ENCODE assay signal across 13 cellular contexts in genomic region chr7:92612501-92612900, GRCh38. TPM values are rescaled to one million over a fixed set of nuclear protein-coding genes. Genes with fewer than 3 reads are reported as not detected.
DNase-seq lines count a peak whose midpoint lies in the region; TF ChIP-seq lines count a peak whose summit lies in the region.
"Had no signal": no experiment of that assay in that cellular context is flagged by ENCODE, and none has a peak within 500 bp of the region (broad histone marks: within the 10 kb centered on the region; RNA-seq: fewer than 3 reads in every experiment).

No MANE protein-coding gene starts in this region.

- H3K9ac ChIP-seq in adipocyte (ENCODE audit: low read length), result peak overlapping the region; percentile 72

- H3K4me3 ChIP-seq in AG09309 (ENCODE audit: control insufficient read depth, low read depth, low read length), result no peak overlapping the region
- peak overlapping the region; percentile 56 for H3K4me3 ChIP-seq in adipocyte (ENCODE audit: low read length)
- H3K4me3 ChIP-seq: heart left ventricle had no signal

- no peaks in the 10 kb centered on the region for H3K9me3 ChIP-seq in adipocyte (ENCODE audit: control insufficient read depth, low read length)
- H3K9me3 ChIP-seq: heart left ventricle had no signal

- peaks cover 30% of the 10 kb centered on the region for H3K36me3 ChIP-seq in adipocyte (ENCODE audit: control insufficient read depth, insufficient read depth, low read length, severe bottlenecking)

- no peaks in the 10 kb centered on the region for H3K27me3 ChIP-seq in adipocyte (replicated peaks; ENCODE audit: control insufficient read depth, insufficient read depth, low read length)
- H3K27me3 ChIP-seq: heart left ventricle had no signal

- no peak for TF ChIP-seq CTCF in AG09309 (IDR thresholded peaks at IDR 0.05; ENCODE audit: control insufficient read depth, insufficient read depth, low read depth, low read length, missing control alignments)

- H3K4me1 ChIP-seq in adipocyte (ENCODE audit: control insufficient read depth, insufficient read depth, low read length), result peaks cover 34% of the 10 kb centered on the region

- DNase-seq in AG09309 (ENCODE audit: low read depth), result peak; percentile 35
- peak; percentile 46 for DNase-seq in HCEC 1CT
- DNase-seq in adipocyte (ENCODE audit: low read depth), result peak; percentile 70
- peak; percentile 22 for DNase-seq in hepatic stellate cell (ENCODE audit: low spot score)
- no peak for DNase-seq in NCI-H345 treated with DMSO at 0.1 percent for 48 hours (lab: John Stamatoyannopoulos, UW; ENCODE audit: unreplicated experiment)
- DNase-seq in NCI-H526 (lab: John Stamatoyannopoulos, UW), result no peak
- no peak for DNase-seq in ureter (ENCODE audit: low spot score)
- no peak for DNase-seq in SW480 (ENCODE audit: low spot score)
- DNase-seq: CD8-positive, alpha-beta T cell; heart left ventricle; Karpas-422; right cardiac atrium; stimulated activated naive CD8-positive, alpha-beta T cell treated with anti-CD3 and anti-CD28 coated beads, Interleukin-15, Interleukin-2, amounts not matched to agents 100 U/mL and 50 U/mL, for 24 hours had no signal

RNA-seq across cellular contexts. Expression of gene FAM133B, which starts 22.3 kb away (rescaled TPM):
- 32.5 TPM for total RNA-seq in ureter

Comparison
In these comparisons a context has a peak if more than half of its experiments do, and no peak if none do; other contexts are left out.
1. DNase-seq: peak in AG09309 (single experiment), HCEC 1CT (single experiment), adipocyte (single experiment) and hepatic stellate cell (single experiment); none in NCI-H345 treated with DMSO at 0.1 percent for 48 hours (single experiment), NCI-H526 (0 of 2), ureter (single experiment) and SW480 (single experiment).